In genomic region chr1:31715097-31715872, GRCh38 we compare ENCODE assay signal across 8 cellular contexts. TPM values are rescaled to one million over a fixed set of nuclear protein-coding genes. Genes with fewer than 3 reads are reported as not detected.
DNase-seq lines count a peak whose midpoint lies in the region; TF ChIP-seq lines count a peak whose summit lies in the region.

No MANE protein-coding gene starts in this region.

- no peaks in the 10 kb centered on the region for H3K36me3 ChIP-seq in mesendoderm (ENCODE audit: control insufficient read depth, insufficient read depth, low read length)

- peak overlapping the region; percentile 94 for H3K4me2 ChIP-seq in mesendoderm (ENCODE audit: low read length)

- H3K27me3 ChIP-seq in mesendoderm (ENCODE audit: insufficient read depth, low read length, poor library complexity): no peaks in the 10 kb centered on the region

- H2BK120ac ChIP-seq in mesendoderm (ENCODE audit: low read depth, low read length): no peak overlapping the region

- no peak overlapping the region for H4K8ac ChIP-seq in mesendoderm (ENCODE audit: low read depth, low read length)

- no peak overlapping the region for H2AK5ac ChIP-seq in mesendoderm (ENCODE audit: low read length)

- H3K4ac ChIP-seq in mesendoderm (ENCODE audit: low read depth, low read length): no peak overlapping the region

- no peak overlapping the region for H3K23ac ChIP-seq in mesendoderm (ENCODE audit: low read length)

- H3K79me2 ChIP-seq in mesendoderm (ENCODE audit: control insufficient read depth, insufficient read depth, low read length): no peaks in the 10 kb centered on the region

- no peaks in the 10 kb centered on the region for H3K36me3 Mint-ChIP-seq in stimulated activated naive CD8-positive, alpha-beta T cell treated with anti-CD3 and anti-CD28 coated beads, Interleukin-15, Interleukin-2, amounts not matched to agents 100 ng/mL and 50 ng/mL, for 24 hours (ENCODE audit: low read depth)

- H3K27me3 Mint-ChIP-seq in stimulated activated naive CD8-positive, alpha-beta T cell treated with anti-CD3 and anti-CD28 coated beads, Interleukin-15, Interleukin-2, amounts not matched to agents 100 ng/mL and 50 ng/mL, for 24 hours: peaks cover 55% of the 10 kb centered on the region

- TF ChIP-seq CTCF in epithelial cell of proximal tubule (conservative IDR thresholded peaks at IDR 0.05; ENCODE audit: low read depth, low read length): peak; percentile 78

- peak overlapping the region; percentile 58 for H3K4me3 Mint-ChIP-seq in stimulated activated naive CD8-positive, alpha-beta T cell treated with anti-CD3 and anti-CD28 coated beads, Interleukin-15, Interleukin-2, amounts not matched to agents 100 ng/mL and 50 ng/mL, for 24 hours

- peak overlapping the region; percentile 82 for H3K9ac ChIP-seq in mesendoderm (ENCODE audit: low read length)

- H3K4me3 ChIP-seq in epithelial cell of proximal tubule (ENCODE audit: low read depth, low read length) (peak overlapping the region; percentile 41), mesendoderm (ENCODE audit: low read length) (peak overlapping the region; percentile 42)

- peak; percentile 65 for DNase-seq in activated CD4-positive, alpha-beta T cell treated with anti-CD3 and anti-CD28 coated beads for 48 hours
- DNase-seq in activated CD4-positive, alpha-beta T cell treated with anti-CD3 and anti-CD28 coated beads for 4 hours: no peak
- DNase-seq in NCI-H1092 treated with DMSO at 0.1 percent for 48 hours (lab: John Stamatoyannopoulos, UW) (peak; percentile 86), epithelial cell of proximal tubule (ENCODE audit: low read depth) (no peak), mesendoderm (peak; percentile 99), NCI-H2171 (lab: John Stamatoyannopoulos, UW) (no peak)
- peak; percentile 19 for DNase-seq in activated CD4-positive, alpha-beta T cell treated with anti-CD3 and anti-CD28 coated beads, Interleukin-2, amount 50 U/mL, for 1 hour

- H3K79me1 ChIP-seq in mesendoderm (ENCODE audit: low read length): no peaks in the 10 kb centered on the region

- H3K4me1 ChIP-seq in mesendoderm (ENCODE audit: control insufficient read depth, low read depth, low read length): peaks cover 14% of the 10 kb centered on the region

- peaks cover 9% of the 10 kb centered on the region for H3K4me1 Mint-ChIP-seq in stimulated activated naive CD8-positive, alpha-beta T cell treated with anti-CD3 and anti-CD28 coated beads, Interleukin-15, Interleukin-2, amounts not matched to agents 100 ng/mL and 50 ng/mL, for 24 hours (ENCODE audit: low read depth)

- H3K9me3 Mint-ChIP-seq in stimulated activated naive CD8-positive, alpha-beta T cell treated with anti-CD3 and anti-CD28 coated beads, Interleukin-15, Interleukin-2, amounts not matched to agents 100 ng/mL and 50 ng/mL, for 24 hours: no peaks in the 10 kb centered on the region

- H3K56ac ChIP-seq in mesendoderm (ENCODE audit: low read length): peak overlapping the region; percentile 90

- no peak overlapping the region for H3K18ac ChIP-seq in mesendoderm (ENCODE audit: low read length)

- H3K27ac Mint-ChIP-seq in stimulated activated naive CD8-positive, alpha-beta T cell treated with anti-CD3 and anti-CD28 coated beads, Interleukin-15, Interleukin-2, amounts not matched to agents 100 ng/mL and 50 ng/mL, for 24 hours: no peak overlapping the region

- H2BK15ac ChIP-seq in mesendoderm (replicated peaks; ENCODE audit: low read depth): no peak overlapping the region

- WGBS in mesendoderm (ENCODE audit: extremely low coverage, insufficient coverage, low lambda C conversion rate): no CpG with 5 or more reads among the region's 43 CpGs

- no peak overlapping the region for H2BK5ac ChIP-seq in mesendoderm (ENCODE audit: low read length)

- no peak overlapping the region for H4K5ac ChIP-seq in mesendoderm (ENCODE audit: low read length)

- peak overlapping the region; percentile 18 for H3K27ac ChIP-seq in mesendoderm (ENCODE audit: low read depth, low read length)

RNA-seq across cellular contexts. Expression of gene COL16A1, which starts 11.5 kb away (rescaled TPM):
- total RNA-seq in epithelial cell of proximal tubule: 5.2 and 5.3 TPM in 2 replicates
- 3.3 TPM for polyA plus RNA-seq in mesendoderm (2013, experiment 1 of 2)
- 3.5 TPM for polyA plus RNA-seq in mesendoderm (2013, experiment 2 of 2)

RNA-seq across cellular contexts. Expression of gene ADGRB2, which starts 48.9 kb away (rescaled TPM):
- total RNA-seq in epithelial cell of proximal tubule: 0.65 and 1.2 TPM in 2 replicates
- polyA plus RNA-seq in mesendoderm (2013, experiment 1 of 2): 4.9 TPM
- 5.2 TPM for polyA plus RNA-seq in mesendoderm (2013, experiment 2 of 2)

Comparison
In these comparisons a context has a peak if more than half of its experiments do, and no peak if none do; other contexts are left out.
1. DNase-seq: peak in activated CD4-positive, alpha-beta T cell treated with anti-CD3 and anti-CD28 coated beads for 48 hours (single experiment), NCI-H1092 treated with DMSO at 0.1 percent for 48 hours (single experiment), activated CD4-positive, alpha-beta T cell treated with anti-CD3 and anti-CD28 coated beads, Interleukin-2, amount 50 U/mL, for 1 hour (single experiment) and mesendoderm (single experiment); none in activated CD4-positive, alpha-beta T cell treated with anti-CD3 and anti-CD28 coated beads for 4 hours (0 of 2), epithelial cell of proximal tubule (single experiment) and NCI-H2171 (single experiment).